Comparison of ENCODE assay signal across 20 cellular contexts in the genomic region with DNA sequence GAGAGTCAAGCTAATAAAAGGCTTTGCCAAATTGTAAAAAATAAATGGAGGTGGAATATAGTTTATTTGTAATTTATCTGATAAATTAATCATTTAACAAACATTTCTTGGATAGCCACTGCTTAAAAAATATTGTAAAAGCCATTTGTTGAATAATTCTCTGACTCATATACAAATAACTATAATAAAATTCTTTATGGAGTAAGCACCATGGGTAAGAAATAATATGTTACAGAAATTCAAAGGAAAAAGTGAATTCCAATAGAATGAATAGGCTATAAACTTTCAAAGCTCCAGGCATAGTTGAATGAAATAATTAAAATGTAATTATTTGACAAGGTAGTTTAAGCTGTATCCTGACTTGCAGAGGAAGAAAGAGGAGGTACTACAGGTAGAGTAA.
DNase-seq lines count a peak whose midpoint lies in the region; ATAC-seq and TF ChIP-seq lines count a peak whose summit lies in the region.
"Had no signal": no experiment of that assay in that cellular context is flagged by ENCODE, and none has a peak within 500 bp of the region (broad histone marks: within the 10 kb centered on the region; RNA-seq: fewer than 3 reads in every experiment).

No MANE protein-coding gene starts in this region.

- H3K4me3 ChIP-seq in RWPE2 (ENCODE audit: severe bottlenecking) = no peak overlapping the region
- H3K4me3 ChIP-seq: A549; BLaER1 treated with 17β-estradiol and CSF1 and Interleukin-3, amounts not matched to agents 10 nM and 100 nM; GM12878 had no signal

- H3K27ac ChIP-seq in RWPE2 (ENCODE audit: poor library complexity, severe bottlenecking) = peak overlapping the region; percentile 13
- H3K27ac ChIP-seq: A549; BLaER1 treated with 17β-estradiol and CSF1 and Interleukin-3, amounts not matched to agents 10 nM and 100 nM; C4-2B had no signal

- H3K4me1 ChIP-seq in RWPE2 (ENCODE audit: insufficient read depth, poor library complexity, severe bottlenecking) = peaks cover 14% of the 10 kb centered on the region
- H3K4me1 ChIP-seq: A549; BLaER1 treated with 17β-estradiol and CSF1 and Interleukin-3, amounts not matched to agents 10 nM and 100 nM; Caco-2 had no signal

- H3K27me3 ChIP-seq in RWPE2 (ENCODE audit: insufficient read depth, poor library complexity, severe bottlenecking) = no peaks in the 10 kb centered on the region
- H3K27me3 ChIP-seq: BLaER1 treated with 17β-estradiol and CSF1 and Interleukin-3, amounts not matched to agents 10 nM and 100 nM had no signal

- no peaks in the 10 kb centered on the region for H3K36me3 ChIP-seq in RWPE2 (ENCODE audit: low read depth)
- H3K36me3 ChIP-seq: BLaER1 treated with 17β-estradiol and CSF1 and Interleukin-3, amounts not matched to agents 10 nM and 100 nM had no signal

- peak; percentile 38 for ATAC-seq in RWPE2 (ENCODE audit: low read depth)
- ATAC-seq in HG03520 (IDR thresholded peaks at IDR 0.05; ENCODE audit: unreplicated experiment) = no peak
- ATAC-seq in GM18867 (IDR thresholded peaks at IDR 0.05; ENCODE audit: unreplicated experiment) = no peak
- ATAC-seq: A549; CD8-positive, alpha-beta T cell had no signal

- no peaks in the 10 kb centered on the region for H3K9me3 ChIP-seq in RWPE2 (ENCODE audit: severe bottlenecking)
- H3K9me3 ChIP-seq: Caco-2 had no signal

- no peak for TF ChIP-seq CTCF in RWPE2 (IDR thresholded peaks at IDR 0.05; ENCODE audit: poor library complexity, severe bottlenecking)

- DNase-seq in HCEC 1CT = peak; percentile 31
- DNase-seq in M059J (ENCODE audit: low read depth) = peak; percentile 4
- no peak for DNase-seq in RWPE2 (ENCODE audit: low spot score)
- no peak for DNase-seq in HK-2 (ENCODE audit: unreplicated experiment)
- DNase-seq in NCI-H1930 (lab: John Stamatoyannopoulos, UW) = no peak
- DNase-seq: 8988T; AML-193; Caco-2; Calu3; CD4-positive, alpha-beta T cell; CD8-positive, alpha-beta T cell; DND-41; EL; GDM1 had no signal

Comparison
In these comparisons a context has a peak if more than half of its experiments do, and no peak if none do; other contexts are left out.
1. DNase-seq: peak in HCEC 1CT (single experiment) and M059J (single experiment); none in RWPE2 (single experiment), HK-2 (single experiment) and NCI-H1930 (0 of 2).